ENCODE assay signal across 8 cellular contexts in genomic region chr4:77697860-77698599, GRCh38.
DNase-seq lines count a peak whose midpoint lies in the region; ATAC-seq and TF ChIP-seq lines count a peak whose summit lies in the region.

No MANE protein-coding gene starts in this region.

- peak; percentile 17 for DNase-seq in AG09309 (ENCODE audit: low read depth)
- peak; percentile 13 for DNase-seq in H7
- DNase-seq in RKO (ENCODE audit: low spot score) = peak; percentile 63
- peak; percentile 77 for DNase-seq in fibroblast of mammary gland (ENCODE audit: low read depth)
- DNase-seq in osteocyte (ENCODE audit: extremely low spot score, unreplicated experiment) = no peak
- DNase-seq in CD8-positive, alpha-beta T cell = no peak
- no peak for DNase-seq in CD4-positive, alpha-beta T cell
- no peak for DNase-seq in occipital lobe (lab: John Stamatoyannopoulos, UW)

- H3K36me3 ChIP-seq in H7 (replicated peaks; ENCODE audit: control insufficient read depth, insufficient read depth, low read length) = no peaks in the 10 kb centered on the region
- H3K36me3 ChIP-seq in CD8-positive, alpha-beta T cell (ENCODE audit: insufficient read depth, low read length) = no peaks in the 10 kb centered on the region

- no peak for ATAC-seq in CD8-positive, alpha-beta T cell
- ATAC-seq in CD4-positive, alpha-beta T cell (ENCODE audit: poor library complexity) = no peak

- intact Hi-C loops in CD8-positive, alpha-beta T cell (cut with DNase I, micrococcal nuclease) = no loop called here
- intact Hi-C loops in CD4-positive, alpha-beta T cell (cut with DNase I, micrococcal nuclease) = no loop called here

- H3K9me3 Mint-ChIP-seq in osteocyte (ENCODE audit: unreplicated experiment) = no peaks in the 10 kb centered on the region
- no peaks in the 10 kb centered on the region for H3K9me3 Mint-ChIP-seq in CD8-positive, alpha-beta T cell
- H3K9me3 Mint-ChIP-seq in CD4-positive, alpha-beta T cell = no peaks in the 10 kb centered on the region

- peak overlapping the region; percentile 62 for H3K27ac Mint-ChIP-seq in osteocyte (ENCODE audit: unreplicated experiment)
- no peak overlapping the region for H3K27ac Mint-ChIP-seq in CD8-positive, alpha-beta T cell
- no peak overlapping the region for H3K27ac Mint-ChIP-seq in CD4-positive, alpha-beta T cell

- no peaks in the 10 kb centered on the region for H3K27me3 ChIP-seq in H7 (ENCODE audit: control insufficient read depth, insufficient read depth, low read length)
- H3K27me3 ChIP-seq in CD8-positive, alpha-beta T cell (ENCODE audit: insufficient read depth, low read length) = no peaks in the 10 kb centered on the region
- H3K27me3 ChIP-seq in CD4-positive, alpha-beta T cell (ENCODE audit: control insufficient read depth, insufficient read depth, low read length) = no peaks in the 10 kb centered on the region

- no peak overlapping the region for H3K4me3 Mint-ChIP-seq in osteocyte (ENCODE audit: unreplicated experiment)
- H3K4me3 Mint-ChIP-seq in CD8-positive, alpha-beta T cell = no peak overlapping the region
- no peak overlapping the region for H3K4me3 Mint-ChIP-seq in CD4-positive, alpha-beta T cell

- peaks cover 35% of the 10 kb centered on the region for H3K4me1 Mint-ChIP-seq in osteocyte (ENCODE audit: unreplicated experiment)
- H3K4me1 Mint-ChIP-seq in CD8-positive, alpha-beta T cell (ENCODE audit: low read depth) = no peaks in the 10 kb centered on the region
- no peaks in the 10 kb centered on the region for H3K4me1 Mint-ChIP-seq in CD4-positive, alpha-beta T cell (ENCODE audit: low read depth)

- TF ChIP-seq CTCF in AG09309 (IDR thresholded peaks at IDR 0.05; ENCODE audit: control insufficient read depth, insufficient read depth, low read depth, low read length, missing control alignments) = peak; percentile 62
- TF ChIP-seq CTCF in fibroblast of mammary gland (conservative IDR thresholded peaks at IDR 0.05; ENCODE audit: control insufficient read depth, insufficient read depth, low read depth, low read length) = peak; percentile 70
- TF ChIP-seq CTCF in osteocyte (IDR thresholded peaks at IDR 0.05) = peak; percentile 60
- TF ChIP-seq CTCF in CD8-positive, alpha-beta T cell (IDR thresholded peaks at IDR 0.05) = no peak
- TF ChIP-seq CTCF in CD4-positive, alpha-beta T cell (IDR thresholded peaks at IDR 0.05) = no peak

- POLR2A ChIA-PET in CD8-positive, alpha-beta T cell (lab: Charles Lee) = interaction anchor here (1.2 kb wide), 1 partner anchor 12 kb away, joined by 3 read pairs; no protein-coding TSS in a partner anchor
- POLR2A ChIA-PET in CD4-positive, alpha-beta T cell (lab: Charles Lee) = no interaction called here

- H3K27ac ChIP-seq in CD8-positive, alpha-beta T cell (ENCODE audit: low read depth, low read length) = no peak overlapping the region
- no peak overlapping the region for H3K27ac ChIP-seq in CD4-positive, alpha-beta T cell (ENCODE audit: low read depth, low read length)

- no peaks in the 10 kb centered on the region for H3K9me3 ChIP-seq in CD8-positive, alpha-beta T cell (ENCODE audit: low read length)
- no peaks in the 10 kb centered on the region for H3K9me3 ChIP-seq in CD4-positive, alpha-beta T cell (ENCODE audit: control insufficient read depth, low read length)

- no peak overlapping the region for H3K4me3 ChIP-seq in AG09309 (ENCODE audit: control insufficient read depth, low read depth, low read length)
- no peak overlapping the region for H3K4me3 ChIP-seq in H7 (ENCODE audit: insufficient read depth, low read depth, low read length)
- H3K4me3 ChIP-seq in fibroblast of mammary gland (ENCODE audit: control insufficient read depth, low read depth, low read length) = no peak overlapping the region
- H3K4me3 ChIP-seq in CD8-positive, alpha-beta T cell (ENCODE audit: low read depth, low read length) = no peak overlapping the region

- CTCF ChIA-PET in CD8-positive, alpha-beta T cell (lab: Charles Lee) = no interaction called here
- CTCF ChIA-PET in CD4-positive, alpha-beta T cell (lab: Charles Lee) = no interaction called here

- H3K27me3 Mint-ChIP-seq in osteocyte (ENCODE audit: unreplicated experiment) = no peaks in the 10 kb centered on the region
- no peaks in the 10 kb centered on the region for H3K27me3 Mint-ChIP-seq in CD8-positive, alpha-beta T cell (ENCODE audit: low read depth)
- H3K27me3 Mint-ChIP-seq in CD4-positive, alpha-beta T cell = no peaks in the 10 kb centered on the region

- H3K36me3 Mint-ChIP-seq in osteocyte (ENCODE audit: unreplicated experiment) = no peaks in the 10 kb centered on the region
- H3K36me3 Mint-ChIP-seq in CD8-positive, alpha-beta T cell = no peaks in the 10 kb centered on the region
- H3K36me3 Mint-ChIP-seq in CD4-positive, alpha-beta T cell (ENCODE audit: low read depth) = no peaks in the 10 kb centered on the region

- H3K4me1 ChIP-seq in CD8-positive, alpha-beta T cell (ENCODE audit: insufficient read depth, low read length) = no peaks in the 10 kb centered on the region

Comparison
In these comparisons a context has a peak if more than half of its experiments do, and no peak if none do; other contexts are left out.
1. DNase-seq: peak in AG09309 (single experiment), H7 (single experiment), RKO (single experiment) and fibroblast of mammary gland (single experiment); none in osteocyte (single experiment), CD8-positive, alpha-beta T cell (0 of 7), CD4-positive, alpha-beta T cell (0 of 10) and occipital lobe (single experiment).
2. CTCF ChIP-seq: peak in AG09309 (single experiment), fibroblast of mammary gland (single experiment) and osteocyte (single experiment); none in CD8-positive, alpha-beta T cell (single experiment) and CD4-positive, alpha-beta T cell (single experiment).